ENCODE assay signal across 18 cellular contexts in genomic region chr17:76336756-76337412, GRCh38. TPM values are rescaled to one million over a fixed set of nuclear protein-coding genes. Genes with fewer than 3 reads are reported as not detected.
DNase-seq lines count a peak whose midpoint lies in the region; ATAC-seq, FAIRE-seq and TF ChIP-seq lines count a peak whose summit lies in the region.
"Had no signal": no experiment of that assay in that cellular context is flagged by ENCODE, and none has a peak within 500 bp of the region (broad histone marks: within the 10 kb centered on the region; RNA-seq: fewer than 3 reads in every experiment).

No MANE protein-coding gene starts in this region.

- H2BK120ac ChIP-seq in neuronal stem cell (ENCODE audit: low read depth, low read length), result no peak overlapping the region

- CTCF ChIA-PET in A673 (lab: Charles Lee), result no interaction called here

- H2AFZ ChIP-seq in astrocyte (ENCODE audit: low read depth, low read length) (no peak overlapping the region), neuronal stem cell (ENCODE audit: low read length) (no peak overlapping the region)

- H3K4ac ChIP-seq in neuronal stem cell (ENCODE audit: low read length), result no peak overlapping the region

- peaks cover 9% of the 10 kb centered on the region for H3K4me1 Mint-ChIP-seq in astrocyte (ENCODE audit: low read depth, unreplicated experiment)

- H3K9me3 ChIP-seq in BLaER1 (no peaks in the 10 kb centered on the region), astrocyte (ENCODE audit: insufficient read depth, low read depth, low read length) (no peaks in the 10 kb centered on the region), neuronal stem cell (replicated peaks in 1 of 2; ENCODE audit: control insufficient read depth in 2 of 2, insufficient read depth in 1 of 2, low read depth in 1 of 2, low read length in 2 of 2) (no peaks in the 10 kb centered on the region), ascending aorta (no peaks in the 10 kb centered on the region), A673 (ENCODE audit: low read depth, low read length, poor library complexity, severe bottlenecking) (no peaks in the 10 kb centered on the region)

- H2BK5ac ChIP-seq in neuronal stem cell (ENCODE audit: low read length), result no peak overlapping the region

- H3K27me3 ChIP-seq in BLaER1, result no peaks in the 10 kb centered on the region
- no peaks in the 10 kb centered on the region for H3K27me3 ChIP-seq in astrocyte (ENCODE audit: insufficient read depth, low read length)
- no peaks in the 10 kb centered on the region for H3K27me3 ChIP-seq in neuronal stem cell (ENCODE audit: control insufficient read depth in 3 of 3, insufficient read depth in 3 of 3, low read depth in 1 of 3, low read length in 3 of 3)
- H3K27me3 ChIP-seq in ascending aorta, result no peaks in the 10 kb centered on the region
- no peaks in the 10 kb centered on the region for H3K27me3 ChIP-seq in A673 (replicated peaks; ENCODE audit: insufficient read depth, low read depth, low read length, poor library complexity)

- no peak overlapping the region for H2BK12ac ChIP-seq in neuronal stem cell (ENCODE audit: low read length)

- H3K14ac ChIP-seq in neuronal stem cell (ENCODE audit: low read length), result no peak overlapping the region

- peaks cover 57% of the 10 kb centered on the region for H3K79me2 ChIP-seq in astrocyte (ENCODE audit: insufficient read depth, low read length)

- H3K23ac ChIP-seq in neuronal stem cell (ENCODE audit: low read depth, low read length, poor library complexity), result no peak overlapping the region

- H3K36me3 ChIP-seq in BLaER1 (peaks cover 49% of the 10 kb centered on the region), astrocyte (ENCODE audit: insufficient read depth, low read length) (peaks cover 11% of the 10 kb centered on the region), neuronal stem cell (replicated peaks in 1 of 2; ENCODE audit: control insufficient read depth in 2 of 2, insufficient read depth in 2 of 2, low read length in 2 of 2) (peaks cover 3 to 39% of the 10 kb centered on the region in 2 donors), ascending aorta (peaks cover 1 to 2% of the 10 kb centered on the region in 2 donors), A673 (ENCODE audit: insufficient read depth, low read length, poor library complexity, severe bottlenecking) (peaks cover 4% of the 10 kb centered on the region)

- H3K4me3 ChIP-seq in BLaER1 (no peak overlapping the region), astrocyte (ENCODE audit: insufficient read depth, low read depth, low read length) (no peak overlapping the region), neuronal stem cell (ENCODE audit: low read length in 2 of 2) (no peak overlapping the region), ascending aorta (no peak overlapping the region), A673 (ENCODE audit: low read depth, low read length, poor library complexity, severe bottlenecking) (no peak overlapping the region)

- H3K4me2 ChIP-seq in BLaER1 (peak overlapping the region; percentile 47), astrocyte (ENCODE audit: low read length) (peak overlapping the region; percentile 23), neuronal stem cell (ENCODE audit: insufficient read depth, low read length, poor library complexity, severe bottlenecking) (no peak overlapping the region)

- H2BK15ac ChIP-seq in neuronal stem cell (ENCODE audit: low read length), result no peak overlapping the region

- intact Hi-C loops in ascending aorta (cut with DNase I), result no loop called here
- intact Hi-C loops in A673 (cut with micrococcal nuclease; ENCODE audit: unreplicated experiment), result no loop called here

- H3K79me1 ChIP-seq in neuronal stem cell (ENCODE audit: low read depth, low read length), result peaks cover 2% of the 10 kb centered on the region

- H3K4me1 ChIP-seq in BLaER1 (peaks cover 15% of the 10 kb centered on the region), astrocyte (ENCODE audit: insufficient read depth, low read length) (no peaks in the 10 kb centered on the region), neuronal stem cell (ENCODE audit: control insufficient read depth in 2 of 2, insufficient read depth in 1 of 2, low read depth in 1 of 2, low read length in 2 of 2) (peaks cover 0 to 11% of the 10 kb centered on the region in 2 donors), ascending aorta (peaks cover 0 to 26% of the 10 kb centered on the region in 2 donors), A673 (ENCODE audit: insufficient read depth, low read length, poor library complexity, severe bottlenecking) (no peaks in the 10 kb centered on the region)

- no CpG with 5 or more reads among the region's 7 CpGs for WGBS in neuronal stem cell (ENCODE audit: extremely low coverage in 2 of 2, insufficient read length in 2 of 2, insufficient replicate concordance in 1 of 2), 2 donors

- FAIRE-seq in astrocyte (lab: Jason Lieb, UNC) (no peak), RCC 7860 (lab: Jason Lieb, UNC) (no peak)
- FAIRE-seq: D721Med, GM12892 had no signal

- POLR2A ChIA-PET in A673 (lab: Charles Lee; ENCODE audit: low non-redundant PET), result no interaction called here

- H3K18ac ChIP-seq in neuronal stem cell (ENCODE audit: low read length), result no peak overlapping the region

- H3K4me3 Mint-ChIP-seq in astrocyte (ENCODE audit: unreplicated experiment), result no peak overlapping the region
- H3K4me3 Mint-ChIP-seq: CD8-positive, alpha-beta T cell had no signal

- H3K36me3 Mint-ChIP-seq in astrocyte (ENCODE audit: low read depth, unreplicated experiment), result peaks cover 6% of the 10 kb centered on the region

- no peak for ATAC-seq in GM21825 (IDR thresholded peaks at IDR 0.05; ENCODE audit: unreplicated experiment)
- ATAC-seq: CD8-positive, alpha-beta T cell had no signal

- H2AK5ac ChIP-seq in neuronal stem cell (ENCODE audit: low read depth, low read length), result no peak overlapping the region

- TF ChIP-seq CTCF in astrocyte (IDR thresholded peaks at IDR 0.05; ENCODE audit: insufficient read depth, low read depth, low read length), result no peak
- no peak for TF ChIP-seq CTCF in ascending aorta (IDR thresholded peaks at IDR 0.05)
- TF ChIP-seq CTCF in A673 (conservative IDR thresholded peaks at IDR 0.05; ENCODE audit: low read depth, low read length), result no peak

- H3K9ac ChIP-seq in BLaER1 (no peak overlapping the region), astrocyte (ENCODE audit: low read length) (no peak overlapping the region), neuronal stem cell (ENCODE audit: low read depth, low read length, poor library complexity) (no peak overlapping the region)

- H3K9me3 Mint-ChIP-seq in astrocyte (ENCODE audit: unreplicated experiment), result no peaks in the 10 kb centered on the region
- H3K9me3 Mint-ChIP-seq: CD8-positive, alpha-beta T cell had no signal

- no TSS peak for BruUV-seq in A673 (replicated peaks; lab: Mats Ljungman, UMichigan)

- H4K91ac ChIP-seq in neuronal stem cell (ENCODE audit: low read depth, low read length, poor library complexity), result no peak overlapping the region

- no peaks in the 10 kb centered on the region for H3K27me3 Mint-ChIP-seq in astrocyte (ENCODE audit: low read depth, unreplicated experiment)

- H4K8ac ChIP-seq in neuronal stem cell (ENCODE audit: low read depth, low read length), result no peak overlapping the region

- H4K20me1 ChIP-seq in BLaER1 (no peaks in the 10 kb centered on the region), astrocyte (ENCODE audit: insufficient read depth, low read length) (peaks cover 43% of the 10 kb centered on the region)

- H3K27ac ChIP-seq in BLaER1 (no peak overlapping the region), astrocyte (ENCODE audit: low read depth, low read length) (no peak overlapping the region), neuronal stem cell (replicated peaks; ENCODE audit: low read length) (peak overlapping the region; percentile 41), ascending aorta (peak overlapping the region in 1 of 2 donors; percentile 58), A673 (ENCODE audit: low read depth, low read length, poor library complexity, severe bottlenecking) (no peak overlapping the region)

- peak overlapping the region; percentile 1 for H3K27ac Mint-ChIP-seq in astrocyte (ENCODE audit: unreplicated experiment)
- H3K27ac Mint-ChIP-seq: CD8-positive, alpha-beta T cell had no signal

- peak; percentile 31 to 32 for DNase-seq in Kasumi-1 (lab: John Stamatoyannopoulos, UW)
- no peak for DNase-seq in astrocyte (ENCODE audit: low read depth)
- DNase-seq in neuronal stem cell (ENCODE audit: low spot score), result peak; percentile 24
- DNase-seq in RCC 7860 (ENCODE audit: low spot score), result no peak
- no peak for DNase-seq in ascending aorta (ENCODE audit: low spot score in 2 of 2)
- DNase-seq in A673 (ENCODE audit: low spot score), result no peak
- DNase-seq: CD8-positive, alpha-beta T cell; DMS79 treated with DMSO at 0.1 percent for 48 hours; GDM1; NCI-H1436 treated with DMSO at 0.1 percent for 48 hours; NCI-H2227 treated with DMSO at 0.1 percent for 48 hours; NCI-H526 treated with DMSO at 0.1 percent for 48 hours; NK-92 treated with Interleukin-12 subunit alpha and Interleukin-12 subunit beta, amount 100 ng/mL, for 24 hours; OCI-M1 had no signal

RNA-seq across cellular contexts. Expression of gene PRPSAP1, which starts 16.8 kb away (rescaled TPM):
- total RNA-seq in astrocyte (33.3 and 36.2 TPM in 2 replicates), ascending aorta (16.1 TPM), A673 (2021) (77.5 and 89.2 TPM in 2 replicates)
- polyA plus RNA-seq in neuronal stem cell (2013, experiment 1 of 2), result 51.3 TPM
- 47.7 TPM for polyA plus RNA-seq in neuronal stem cell (2013, experiment 2 of 2)

RNA-seq across cellular contexts. Expression of gene QRICH2, which starts 28.8 kb away (rescaled TPM):
- 2.5 and 3.8 TPM in 2 replicates for total RNA-seq in astrocyte
- polyA plus RNA-seq in neuronal stem cell (2013, experiment 1 of 2), result 1.8 TPM
- 1.6 TPM for polyA plus RNA-seq in neuronal stem cell (2013, experiment 2 of 2)
- 10.6 TPM for total RNA-seq in ascending aorta
- total RNA-seq in A673 (2021), result 3.3 and 4.3 TPM in 2 replicates

RNA-seq across cellular contexts. Expression of gene SPHK1, which starts 47.5 kb away (rescaled TPM):
- total RNA-seq in astrocyte, result 34.8 TPM in 2 replicates
- 13.3 TPM for polyA plus RNA-seq in neuronal stem cell (2013, experiment 1 of 2)
- polyA plus RNA-seq in neuronal stem cell (2013, experiment 2 of 2), result 13.0 TPM
- 120 TPM for total RNA-seq in ascending aorta
- 0.50 and 0.54 TPM in 2 replicates for total RNA-seq in A673 (2021)

Comparison
In these comparisons a context has a peak if more than half of its experiments do, and no peak if none do; other contexts are left out.
1. DNase-seq: peak in Kasumi-1 (2 of 2) and neuronal stem cell (single experiment); none in astrocyte (single experiment), RCC 7860 (single experiment), ascending aorta (0 of 2) and A673 (single experiment).
2. RNA of gene SPHK1, which starts 47.5 kb away (total RNA-seq): 120 TPM in ascending aorta (single experiment) and 34.8 TPM in astrocyte; 0.50 to 0.54 TPM in A673; every median in the first group is over 10 times any median in the second.